ENCODE assay signal across 13 cellular contexts in genomic region chr5:127014573-127014972, GRCh38. TPM values are rescaled to one million over a fixed set of nuclear protein-coding genes. Genes with fewer than 3 reads are reported as not detected.
DNase-seq lines count a peak whose midpoint lies in the region; ATAC-seq, FAIRE-seq and TF ChIP-seq lines count a peak whose summit lies in the region.
"Had no signal": no experiment of that assay in that cellular context is flagged by ENCODE, and none has a peak within 500 bp of the region (broad histone marks: within the 10 kb centered on the region; RNA-seq: fewer than 3 reads in every experiment).

No MANE protein-coding gene starts in this region.

- TF ChIP-seq CTCF in CD14-positive monocyte (IDR thresholded peaks at IDR 0.05), result no peak

- peak; percentile 84 for FAIRE-seq in GM12891 (lab: Jason Lieb, UNC)
- FAIRE-seq: urothelium cell line had no signal

- H3K9me3 ChIP-seq in T-helper 17 cell (ENCODE audit: control insufficient read depth, low read length, poor library complexity, severe bottlenecking), result no peaks in the 10 kb centered on the region

- H3K9me3 Mint-ChIP-seq in CD14-positive monocyte, result peaks cover 0 to 6% (median 0%) of the 10 kb centered on the region in 7 donors
- no peaks in the 10 kb centered on the region for H3K9me3 Mint-ChIP-seq in natural killer cell treated with Interleukin-12 subunit alpha and Interleukin-12 subunit beta and Interleukin-15 and Interleukin-18, amount 100 ng/mL, for 72 hours

- H3K27me3 Mint-ChIP-seq in T-helper 17 cell, result peaks cover 11% of the 10 kb centered on the region
- H3K27me3 Mint-ChIP-seq in CD14-positive monocyte (ENCODE audit: low read depth in 3 of 3), result no peaks in the 10 kb centered on the region
- H3K27me3 Mint-ChIP-seq in natural killer cell treated with Interleukin-12 subunit alpha and Interleukin-12 subunit beta and Interleukin-15 and Interleukin-18, amount 100 ng/mL, for 72 hours, result no peaks in the 10 kb centered on the region

- ATAC-seq in GM21390 (IDR thresholded peaks at IDR 0.05; ENCODE audit: unreplicated experiment) (peak; percentile 48), HG03280 (IDR thresholded peaks at IDR 0.05; ENCODE audit: unreplicated experiment) (peak; percentile 49), T-helper 17 cell (no peak), Right ventricle myocardium superior (ENCODE audit: poor library complexity) (no peak)
- ATAC-seq in natural killer cell treated with Interleukin-12 subunit alpha and Interleukin-12 subunit beta and Interleukin-15 and Interleukin-18, amount 100 ng/mL, for 72 hours, result no peak
- ATAC-seq: Panc1 had no signal

- H3K36me3 Mint-ChIP-seq in T-helper 17 cell (ENCODE audit: low read depth) (no peaks in the 10 kb centered on the region), CD14-positive monocyte (peaks cover 0 to 2% of the 10 kb centered on the region in 2 donors)
- no peaks in the 10 kb centered on the region for H3K36me3 Mint-ChIP-seq in natural killer cell treated with Interleukin-12 subunit alpha and Interleukin-12 subunit beta and Interleukin-15 and Interleukin-18, amount 100 ng/mL, for 72 hours

- TF ChIP-seq POLR2A in GM12891 (IDR thresholded peaks at IDR 0.05; ENCODE audit: low read depth, low read length), result no peak

- intact Hi-C loops in CD14-positive monocyte (cut with micrococcal nuclease) (no loop called here), Right ventricle myocardium superior (cut with DNase I) (no loop called here)

- H3K4me1 Mint-ChIP-seq in T-helper 17 cell (peaks cover 19% of the 10 kb centered on the region), CD14-positive monocyte (peaks cover 12% of the 10 kb centered on the region)
- H3K4me1 Mint-ChIP-seq in natural killer cell treated with Interleukin-12 subunit alpha and Interleukin-12 subunit beta and Interleukin-15 and Interleukin-18, amount 100 ng/mL, for 72 hours (ENCODE audit: low read depth in 2 of 2), result peaks cover 29 to 50% of the 10 kb centered on the region in 2 donors
- H3K4me1 Mint-ChIP-seq: nephron progenitor cell had no signal

- H3K27ac Mint-ChIP-seq in T-helper 17 cell (peak overlapping the region; percentile 8), CD14-positive monocyte (no peak overlapping the region)
- H3K27ac Mint-ChIP-seq in natural killer cell treated with Interleukin-12 subunit alpha and Interleukin-12 subunit beta and Interleukin-15 and Interleukin-18, amount 100 ng/mL, for 72 hours, result no peak overlapping the region
- H3K27ac Mint-ChIP-seq: nephron progenitor cell had no signal

- H3K4me3 Mint-ChIP-seq in T-helper 17 cell (peak overlapping the region; percentile 9), CD14-positive monocyte (no peak overlapping the region)
- no peak overlapping the region for H3K4me3 Mint-ChIP-seq in natural killer cell treated with Interleukin-12 subunit alpha and Interleukin-12 subunit beta and Interleukin-15 and Interleukin-18, amount 100 ng/mL, for 72 hours
- H3K4me3 Mint-ChIP-seq: nephron progenitor cell had no signal

- no peak for DNase-seq in GM12891 (ENCODE audit: insufficient read length, low spot score)
- no peak for DNase-seq in T-helper 17 cell
- DNase-seq in CD14-positive monocyte (ENCODE audit: low spot score), result no peak
- no peak for DNase-seq in natural killer cell treated with Interleukin-12 subunit alpha and Interleukin-12 subunit beta and Interleukin-15 and Interleukin-18, amount 100 ng/mL, for 72 hours (ENCODE audit: low spot score)
- no peak for DNase-seq in Right ventricle myocardium superior
- no peak for DNase-seq in HT-29 (ENCODE audit: low spot score)
- DNase-seq: kidney glomerular epithelial cell, NCI-H2081 treated with DMSO at 0.1 percent for 48 hours, nephron progenitor cell had no signal

TF ChIP-seq in GM12891, 5 proteins besides CTCF, POLR2A, EP300 and RAD21:
- no peak for TF ChIP-seq PAX5 (IDR thresholded peaks at IDR 0.05; ENCODE audit: insufficient read depth, low read length, severe bottlenecking)
- peak; percentile 93 for TF ChIP-seq SPI1 (IDR thresholded peaks at IDR 0.05; ENCODE audit: low read depth, low read length)

RNA-seq across cellular contexts. Expression of gene MARCHF3, which starts 15.8 kb away (rescaled TPM):
- polyA plus RNA-seq in GM12891 (2012; ENCODE audit: low read depth, missing spikeins), result 6.4 TPM
- total RNA-seq in T-helper 17 cell (1 to 10 TPM; 6.6 to 8.4 TPM), Right ventricle myocardium superior (26.6 TPM)
- polyA plus RNA-seq in CD14-positive monocyte, result 1 to 10 TPM in 1 of 2 donors, under 1 TPM in 1; 0.88 to 1.6 TPM
- 10 to 100 TPM; 19.2 to 46.2 TPM for total RNA-seq in natural killer cell treated with Interleukin-12 subunit alpha and Interleukin-12 subunit beta and Interleukin-15 and Interleukin-18, amount 100 ng/mL, for 72 hours
- total RNA-seq in HT-29 (2014; rRNA removed; shearing (Covaris generic)), result 18.2 and 32.5 TPM in 2 replicates

RNA-seq across cellular contexts. Expression of gene C5orf63, which starts 58.7 kb away (rescaled TPM):
- 9.7 TPM for polyA plus RNA-seq in GM12891 (2012; ENCODE audit: low read depth, missing spikeins)
- total RNA-seq in T-helper 17 cell (1 to 10 TPM; 5.2 to 5.6 TPM), Right ventricle myocardium superior (11.1 TPM)
- polyA plus RNA-seq in CD14-positive monocyte, result 1 to 10 TPM in 1 of 2 donors, not detected in 1; 1.5 TPM
- total RNA-seq in natural killer cell treated with Interleukin-12 subunit alpha and Interleukin-12 subunit beta and Interleukin-15 and Interleukin-18, amount 100 ng/mL, for 72 hours, result 10 to 100 TPM; 10.2 to 12.9 TPM
- total RNA-seq in HT-29 (2014; rRNA removed; shearing (Covaris generic)), result 4.4 and 8.1 TPM in 2 replicates

Comparison
In these comparisons a context has a peak if more than half of its experiments do, and no peak if none do; other contexts are left out.
1. ATAC-seq: peak in GM21390 (single experiment) and HG03280 (single experiment); none in T-helper 17 cell (single experiment), natural killer cell treated with Interleukin-12 subunit alpha and Interleukin-12 subunit beta and Interleukin-15 and Interleukin-18, amount 100 ng/mL, for 72 hours (0 of 2) and Right ventricle myocardium superior (single experiment).